In genomic region chr7:140349172-140349771, GRCh38 we compare ENCODE assay signal across 10 cellular contexts. TPM values are rescaled to one million over a fixed set of nuclear protein-coding genes. Genes with fewer than 3 reads are reported as not detected.
DNase-seq lines count a peak whose midpoint lies in the region; ATAC-seq and TF ChIP-seq lines count a peak whose summit lies in the region.
"Had no signal": no experiment of that assay in that cellular context is flagged by ENCODE, and none has a peak within 500 bp of the region (broad histone marks: within the 10 kb centered on the region; RNA-seq: fewer than 3 reads in every experiment).

No MANE protein-coding gene starts in this region.

- no peaks in the 10 kb centered on the region for H3K79me2 ChIP-seq in MM.1S (ENCODE audit: low read length)

- TF ChIP-seq CTCF in heart left ventricle (IDR thresholded peaks at IDR 0.05) (peak in 1 of 12 donors; percentile 6), gastrocnemius medialis (IDR thresholded peaks at IDR 0.05 in 4 of 5, conservative IDR thresholded peaks at IDR 0.05 in 1 of 5) (no peak), MM.1S (IDR thresholded peaks at IDR 0.05; ENCODE audit: low read length) (no peak)

- 32 to 51% (median 43%) methylated on average over 7 of the region's 7 CpGs for WGBS in heart left ventricle, 4 donors
- 45 to 52% methylated on average over 7 of the region's 7 CpGs for WGBS in aorta, 2 donors

- H3K36me3 ChIP-seq in heart left ventricle: peaks cover 0 to 80% (median 73%) of the 10 kb centered on the region in 9 donors
- H3K36me3 ChIP-seq in gastrocnemius medialis: peaks cover 0 to 69% of the 10 kb centered on the region in 2 donors
- H3K36me3 ChIP-seq in aorta (ENCODE audit: control insufficient read depth in 1 of 2, insufficient read depth in 2 of 2, low read length in 1 of 2): peaks cover 3 to 7% of the 10 kb centered on the region in 2 donors
- no peaks in the 10 kb centered on the region for H3K36me3 ChIP-seq in MM.1S (replicated peaks; ENCODE audit: insufficient read depth, low read length)

- no peaks in the 10 kb centered on the region for H3K27me3 ChIP-seq in heart left ventricle
- H3K27me3 ChIP-seq in gastrocnemius medialis: no peaks in the 10 kb centered on the region
- peaks cover 0 to 2% of the 10 kb centered on the region in 2 donors for H3K27me3 ChIP-seq in aorta (ENCODE audit: control insufficient read depth in 1 of 2, insufficient read depth in 2 of 2, low read length in 1 of 2)
- no peaks in the 10 kb centered on the region for H3K27me3 ChIP-seq in MM.1S (replicated peaks; ENCODE audit: insufficient read depth, low read length)

- no peak overlapping the region for H3K4me3 Mint-ChIP-seq in activated T-helper 1 cell treated with anti-CD3 and anti-CD28 coated beads, Interleukin-12 subunit alpha, Interleukin-12 subunit beta, Interleukin-2, Interleukin-4 antibody, amounts not matched to agents 30 ng/mL and 10 ng/mL and 1 ng/mL, durations not matched to agents 14 hours and 24 hours and 36 hours

- H3F3A ChIP-seq in MM.1S (ENCODE audit: insufficient read depth, low read length): no peaks in the 10 kb centered on the region

- no peak overlapping the region for H3K4me2 ChIP-seq in MM.1S (ENCODE audit: low read depth, low read length)

- in situ Hi-C loops in gastrocnemius medialis (cut with MboI; ENCODE audit: low sequenced_read_pairs in 4 of 4): no loop called here

- H3K27ac ChIP-seq in heart left ventricle: peak overlapping the region in 9 of 12 donors; percentile 10 to 65 (median 54)
- H3K27ac ChIP-seq in gastrocnemius medialis: peak overlapping the region; percentile 48 to 62 (median 50)
- no peak overlapping the region for H3K27ac ChIP-seq in aorta (ENCODE audit: low read depth in 1 of 2, low read length in 2 of 2)
- H3K27ac ChIP-seq in MM.1S (ENCODE audit: low read length): no peak overlapping the region

- no peaks in the 10 kb centered on the region for H3K9me3 Mint-ChIP-seq in activated T-helper 1 cell treated with anti-CD3 and anti-CD28 coated beads, Interleukin-12 subunit alpha, Interleukin-12 subunit beta, Interleukin-2, Interleukin-4 antibody, amounts not matched to agents 30 ng/mL and 10 ng/mL and 1 ng/mL, durations not matched to agents 14 hours and 24 hours and 36 hours

- peak overlapping the region; percentile 85 for H3K27ac Mint-ChIP-seq in activated T-helper 1 cell treated with anti-CD3 and anti-CD28 coated beads, Interleukin-12 subunit alpha, Interleukin-12 subunit beta, Interleukin-2, Interleukin-4 antibody, amounts not matched to agents 30 ng/mL and 10 ng/mL and 1 ng/mL, durations not matched to agents 14 hours and 24 hours and 36 hours

- H3K9me3 ChIP-seq in heart left ventricle: no peaks in the 10 kb centered on the region
- H3K9me3 ChIP-seq in gastrocnemius medialis: no peaks in the 10 kb centered on the region
- H3K9me3 ChIP-seq in aorta (ENCODE audit: control insufficient read depth, low read length): no peaks in the 10 kb centered on the region
- H3K9me3 ChIP-seq in MM.1S (replicated peaks; ENCODE audit: insufficient read depth, low read length): no peaks in the 10 kb centered on the region

- H3K9ac ChIP-seq in MM.1S (ENCODE audit: low read length): no peak overlapping the region

- peak; percentile 54 for DNase-seq in ELF-1 (ENCODE audit: low read depth, low spot score)
- no peak for DNase-seq in activated T-helper 1 cell treated with anti-CD3 and anti-CD28 coated beads, Interleukin-12 subunit alpha, Interleukin-12 subunit beta, Interleukin-2, Interleukin-4 antibody, amounts not matched to agents 30 ng/mL and 10 ng/mL and 1 ng/mL, durations not matched to agents 14 hours and 24 hours and 36 hours (ENCODE audit: low spot score)
- no peak for DNase-seq in heart left ventricle
- DNase-seq in gastrocnemius medialis: no peak
- DNase-seq in aorta: no peak
- no peak for DNase-seq in MM.1S
- DNase-seq: activated CD8-positive, alpha-beta memory T cell treated with anti-CD3 and anti-CD28 coated beads, Interleukin-2, amount 50 U/mL, for 4 hours; NCI-H2171 had no signal

- no peak for TF ChIP-seq POLR2A in heart left ventricle (IDR thresholded peaks at IDR 0.05)
- TF ChIP-seq POLR2A in gastrocnemius medialis (IDR thresholded peaks at IDR 0.05): no peak

- H3K4me3 ChIP-seq in heart left ventricle: peak overlapping the region in 6 of 12 donors; percentile 5 to 37 (median 15)
- peak overlapping the region in 1 of 4 donors; percentile 19 for H3K4me3 ChIP-seq in gastrocnemius medialis
- H3K4me3 ChIP-seq in aorta (ENCODE audit: low read length in 2 of 2): no peak overlapping the region
- H3K4me3 ChIP-seq in MM.1S (ENCODE audit: low read length): no peak overlapping the region

- intact Hi-C loops in activated T-helper 1 cell treated with anti-CD3 and anti-CD28 coated beads, Interleukin-12 subunit alpha, Interleukin-12 subunit beta, Interleukin-2, Interleukin-4 antibody, amounts not matched to agents 30 ng/mL and 10 ng/mL and 1 ng/mL, durations not matched to agents 14 hours and 24 hours and 36 hours (cut with micrococcal nuclease): no loop called here
- intact Hi-C loops in heart left ventricle (cut with DNase I): loop anchor here in 1 of 10 donors (10.0 kb wide), 1 partner anchor 744 kb away; no protein-coding TSS in a partner anchor
- intact Hi-C loops in gastrocnemius medialis (cut with DNase I; ENCODE audit: low total_unique reads): no loop called here
- intact Hi-C loops in aorta (cut with DNase I): no loop called here

- H3K4me1 ChIP-seq in heart left ventricle (peaks cover 0 to 15% (median 11%) of the 10 kb centered on the region in 12 donors), gastrocnemius medialis (no peaks in the 10 kb centered on the region), aorta (ENCODE audit: control insufficient read depth in 1 of 2, insufficient read depth in 2 of 2, low read length in 2 of 2) (no peaks in the 10 kb centered on the region), MM.1S (ENCODE audit: low read length) (no peaks in the 10 kb centered on the region)

- H4K20me1 ChIP-seq in MM.1S (ENCODE audit: insufficient read depth, low read length): no peaks in the 10 kb centered on the region

- H3K4me1 Mint-ChIP-seq in activated T-helper 1 cell treated with anti-CD3 and anti-CD28 coated beads, Interleukin-12 subunit alpha, Interleukin-12 subunit beta, Interleukin-2, Interleukin-4 antibody, amounts not matched to agents 30 ng/mL and 10 ng/mL and 1 ng/mL, durations not matched to agents 14 hours and 24 hours and 36 hours (ENCODE audit: low read depth): peaks cover 28% of the 10 kb centered on the region

- H3K9me2 ChIP-seq in MM.1S (replicated peaks; ENCODE audit: insufficient read depth, low read length): no peaks in the 10 kb centered on the region

- peaks cover 64% of the 10 kb centered on the region for H3K36me3 Mint-ChIP-seq in activated T-helper 1 cell treated with anti-CD3 and anti-CD28 coated beads, Interleukin-12 subunit alpha, Interleukin-12 subunit beta, Interleukin-2, Interleukin-4 antibody, amounts not matched to agents 30 ng/mL and 10 ng/mL and 1 ng/mL, durations not matched to agents 14 hours and 24 hours and 36 hours (ENCODE audit: low read depth)

- H3K27me3 Mint-ChIP-seq in activated T-helper 1 cell treated with anti-CD3 and anti-CD28 coated beads, Interleukin-12 subunit alpha, Interleukin-12 subunit beta, Interleukin-2, Interleukin-4 antibody, amounts not matched to agents 30 ng/mL and 10 ng/mL and 1 ng/mL, durations not matched to agents 14 hours and 24 hours and 36 hours (ENCODE audit: insufficient read depth): no peaks in the 10 kb centered on the region

- no peak overlapping the region for H2AFZ ChIP-seq in MM.1S (ENCODE audit: low read length)

- ATAC-seq in heart left ventricle: peak in 3 of 4 donors; percentile 38 to 74 (median 72)
- peak in 1 of 2 donors; percentile 39 for ATAC-seq in gastrocnemius medialis
- ATAC-seq in aorta (ENCODE audit: low FRiP score): no peak
- ATAC-seq in HG03342 (IDR thresholded peaks at IDR 0.05; ENCODE audit: unreplicated experiment): no peak

RNA-seq across cellular contexts. Expression of gene SLC37A3, which starts 49.1 kb away (rescaled TPM):
- 169 and 171 TPM in 2 replicates for total RNA-seq in activated T-helper 1 cell treated with anti-CD3 and anti-CD28 coated beads, Interleukin-12 subunit alpha, Interleukin-12 subunit beta, Interleukin-2, Interleukin-4 antibody, amounts not matched to agents 30 ng/mL and 10 ng/mL and 1 ng/mL, durations not matched to agents 14 hours and 24 hours and 36 hours
- total RNA-seq in heart left ventricle (10 to 100 TPM in 5 of 9 donors, 1 to 10 TPM in 4; 6.5 to 16.1 (median 10.0) TPM), gastrocnemius medialis (10 to 100 TPM; 13.4 to 36.8 (median 18.0) TPM), aorta (10 to 100 TPM; 47.1 to 58.5 TPM)
- polyA plus RNA-seq in heart left ventricle (1 to 10 TPM; 6.8 to 9.5 TPM), aorta (10 to 100 TPM; 22.8 to 44.4 TPM)

RNA-seq across cellular contexts. Expression of gene RAB19, which starts 54.6 kb away (rescaled TPM):
- 23.9 and 27.0 TPM in 2 replicates for total RNA-seq in activated T-helper 1 cell treated with anti-CD3 and anti-CD28 coated beads, Interleukin-12 subunit alpha, Interleukin-12 subunit beta, Interleukin-2, Interleukin-4 antibody, amounts not matched to agents 30 ng/mL and 10 ng/mL and 1 ng/mL, durations not matched to agents 14 hours and 24 hours and 36 hours
- total RNA-seq in heart left ventricle (not detected), gastrocnemius medialis (not detected), aorta (not detected)
- polyA plus RNA-seq in heart left ventricle (not detected), aorta (not detected)
- polyA plus RNA-seq: neural cell had no signal

Comparison
In these comparisons a context has a peak if more than half of its experiments do, and no peak if none do; other contexts are left out.
1. ATAC-seq: peak in heart left ventricle (3 of 4); none in aorta (single experiment) and HG03342 (single experiment).
2. H3K27ac ChIP-seq: peak in heart left ventricle (9 of 12) and gastrocnemius medialis (4 of 4); none in aorta (0 of 2) and MM.1S (single experiment).
3. RNA of gene RAB19, which starts 54.6 kb away (total RNA-seq): 23.9 to 27.0 TPM in activated T-helper 1 cell treated with anti-CD3 and anti-CD28 coated beads, Interleukin-12 subunit alpha, Interleukin-12 subunit beta, Interleukin-2, Interleukin-4 antibody, amounts not matched to agents 30 ng/mL and 10 ng/mL and 1 ng/mL, durations not matched to agents 14 hours and 24 hours and 36 hours; not detected in aorta, not detected in heart left ventricle and not detected in gastrocnemius medialis; every median in the first group is over 10 times any median in the second.